Comparison of ENCODE assay signal across 12 cellular contexts in the genomic region with DNA sequence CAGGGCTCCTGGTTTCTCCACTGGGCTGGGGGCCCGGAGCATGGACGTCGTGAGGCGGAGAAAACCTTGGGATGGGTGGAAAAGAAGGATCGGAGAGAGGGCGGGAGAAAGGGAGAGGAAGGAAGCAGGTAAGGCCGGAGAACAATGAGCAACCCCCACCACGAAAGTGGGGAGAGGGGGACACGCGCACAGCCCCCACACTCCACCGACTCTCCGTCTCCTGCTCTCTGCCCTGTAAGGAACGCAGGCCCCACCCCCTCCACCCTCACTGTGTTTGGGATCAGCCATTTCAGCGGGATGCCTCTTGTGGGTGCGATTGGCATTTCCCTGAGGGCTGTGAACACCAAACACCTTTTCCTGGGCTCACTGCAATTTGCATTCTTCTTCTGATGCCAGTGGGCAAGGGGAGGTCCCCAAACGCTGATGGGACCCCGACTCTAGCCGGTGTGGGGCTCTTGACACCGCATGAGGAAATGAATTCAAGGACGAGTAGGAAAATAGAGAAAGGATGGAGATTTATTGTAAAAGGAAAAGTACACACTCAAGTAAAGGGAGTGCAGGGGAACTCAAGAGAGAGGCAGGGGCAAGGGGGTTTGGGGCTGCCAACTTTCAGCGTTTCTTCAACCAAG. TPM values are rescaled to one million over a fixed set of nuclear protein-coding genes. Genes with fewer than 3 reads are reported as not detected.
DNase-seq lines count a peak whose midpoint lies in the region; ATAC-seq and TF ChIP-seq lines count a peak whose summit lies in the region.
"Had no signal": no experiment of that assay in that cellular context is flagged by ENCODE, and none has a peak within 500 bp of the region (broad histone marks: within the 10 kb centered on the region; RNA-seq: fewer than 3 reads in every experiment).

No MANE protein-coding gene starts in this region.

- H3K56ac ChIP-seq in mesendoderm (ENCODE audit: low read length): no peak overlapping the region

- no peak overlapping the region for H4K8ac ChIP-seq in mesendoderm (ENCODE audit: low read depth, low read length)

- H2AK5ac ChIP-seq in mesendoderm (ENCODE audit: low read length): no peak overlapping the region

- TF ChIP-seq POLR2A in breast epithelium (IDR thresholded peaks at IDR 0.05): no peak

- intact Hi-C loops in breast epithelium (cut with DNase I; ENCODE audit: low total_unique reads) (no loop called here), MCF 10A (cut with micrococcal nuclease) (no loop called here), colonic mucosa (cut with DNase I) (no loop called here), upper lobe of right lung (cut with DNase I) (no loop called here)

- no peak overlapping the region for H3K4me3 Mint-ChIP-seq in MCF 10A (ENCODE audit: unreplicated experiment)

- WGBS in mesendoderm (ENCODE audit: extremely low coverage, insufficient coverage, low lambda C conversion rate): no CpG with 5 or more reads among the region's 21 CpGs

- no peaks in the 10 kb centered on the region for H3K36me3 ChIP-seq in breast epithelium
- no peaks in the 10 kb centered on the region for H3K36me3 ChIP-seq in colonic mucosa
- no peaks in the 10 kb centered on the region for H3K36me3 ChIP-seq in mesendoderm (ENCODE audit: control insufficient read depth, insufficient read depth, low read length)
- no peaks in the 10 kb centered on the region for H3K36me3 ChIP-seq in upper lobe of right lung

- no peaks in the 10 kb centered on the region for H3K4me1 Mint-ChIP-seq in MCF 10A (ENCODE audit: insufficient read depth, unreplicated experiment)

- TF ChIP-seq CTCF in breast epithelium (IDR thresholded peaks at IDR 0.05) (no peak), MCF 10A (IDR thresholded peaks at IDR 0.05; ENCODE audit: unreplicated experiment) (no peak), colonic mucosa (IDR thresholded peaks at IDR 0.05) (no peak), upper lobe of right lung (IDR thresholded peaks at IDR 0.05) (no peak)

- H2BK5ac ChIP-seq in mesendoderm (ENCODE audit: low read length): no peak overlapping the region

- H3K18ac ChIP-seq in mesendoderm (ENCODE audit: low read length): no peak overlapping the region

- H2BK120ac ChIP-seq in mesendoderm (ENCODE audit: low read depth, low read length): no peak overlapping the region

- H3K9me3 ChIP-seq in breast epithelium (no peaks in the 10 kb centered on the region), colonic mucosa (no peaks in the 10 kb centered on the region), upper lobe of right lung (no peaks in the 10 kb centered on the region)

- BruUV-seq in MCF 10A (replicated peaks; lab: Mats Ljungman, UMichigan): no TSS peak

- no peaks in the 10 kb centered on the region for H3K79me1 ChIP-seq in mesendoderm (ENCODE audit: low read length)

- ATAC-seq in upper lobe of right lung (peak; percentile 47), GM21447 (IDR thresholded peaks at IDR 0.05; ENCODE audit: unreplicated experiment) (no peak), GM21717 (IDR thresholded peaks at IDR 0.05; ENCODE audit: unreplicated experiment) (no peak)

- no peak overlapping the region for H2BK15ac ChIP-seq in mesendoderm (replicated peaks; ENCODE audit: low read depth)

- H3K36me3 Mint-ChIP-seq in MCF 10A (ENCODE audit: insufficient read depth, unreplicated experiment): no peaks in the 10 kb centered on the region

- POLR2A ChIA-PET in MCF 10A (lab: Yijun Ruan, JAX): no interaction called here

- H3K9ac ChIP-seq in colonic mucosa (ENCODE audit: low read depth in 2 of 2, low read length in 2 of 2) (no peak overlapping the region), mesendoderm (ENCODE audit: low read length) (no peak overlapping the region)

- H3K4me3 ChIP-seq in breast epithelium: peak overlapping the region in 2 of 3 donors; percentile 34 to 62
- H3K4me3 ChIP-seq in colonic mucosa: peak overlapping the region; percentile 2
- no peak overlapping the region for H3K4me3 ChIP-seq in mesendoderm (ENCODE audit: low read length)
- H3K4me3 ChIP-seq in upper lobe of right lung: no peak overlapping the region

- no peak overlapping the region for H3K23ac ChIP-seq in mesendoderm (ENCODE audit: low read length)

- H3K27ac ChIP-seq in breast epithelium (no peak overlapping the region), colonic mucosa (no peak overlapping the region), mesendoderm (ENCODE audit: low read depth, low read length) (no peak overlapping the region), upper lobe of right lung (no peak overlapping the region)

- H3K4me1 ChIP-seq in breast epithelium (peaks cover 0 to 5% of the 10 kb centered on the region in 2 donors), colonic mucosa (peaks cover 7% of the 10 kb centered on the region), mesendoderm (ENCODE audit: control insufficient read depth, low read depth, low read length) (no peaks in the 10 kb centered on the region), upper lobe of right lung (peaks cover 11% of the 10 kb centered on the region)

- DNase-seq in breast epithelium (ENCODE audit: low spot score in 2 of 2): peak in 1 of 2 donors; percentile 27
- no peak for DNase-seq in MCF 10A (ENCODE audit: unreplicated experiment)
- no peak for DNase-seq in colonic mucosa
- DNase-seq in mesendoderm: peak; percentile 4
- DNase-seq in upper lobe of right lung: no peak
- DNase-seq in RPMI8226: no peak
- DNase-seq: activated CD8-positive, alpha-beta memory T cell treated with anti-CD3 and anti-CD28 coated beads, Interleukin-2, amount 50 U/mL, for 4 hours; NCI-H1694; right cardiac atrium had no signal

- H3K4me2 ChIP-seq in mesendoderm (ENCODE audit: low read length): no peak overlapping the region

- H3K27ac Mint-ChIP-seq in MCF 10A (ENCODE audit: low read depth, unreplicated experiment): no peak overlapping the region

- CTCF ChIA-PET in MCF 10A (lab: Yijun Ruan, JAX): no interaction called here

- H4K5ac ChIP-seq in mesendoderm (ENCODE audit: low read length): no peak overlapping the region

- no peaks in the 10 kb centered on the region for H3K79me2 ChIP-seq in mesendoderm (ENCODE audit: control insufficient read depth, insufficient read depth, low read length)

- no peaks in the 10 kb centered on the region for H3K9me3 Mint-ChIP-seq in MCF 10A (ENCODE audit: unreplicated experiment)

- H3K27me3 Mint-ChIP-seq in MCF 10A (ENCODE audit: insufficient read depth, unreplicated experiment): peaks cover 72% of the 10 kb centered on the region

- no peak overlapping the region for H3K4ac ChIP-seq in mesendoderm (ENCODE audit: low read depth, low read length)

- H3K27me3 ChIP-seq in breast epithelium: peaks cover 3 to 61% of the 10 kb centered on the region in 2 donors
- H3K27me3 ChIP-seq in colonic mucosa: peaks cover 52% of the 10 kb centered on the region
- peaks cover 44% of the 10 kb centered on the region for H3K27me3 ChIP-seq in mesendoderm (ENCODE audit: insufficient read depth, low read length, poor library complexity)
- peaks cover 62% of the 10 kb centered on the region for H3K27me3 ChIP-seq in upper lobe of right lung

RNA-seq across cellular contexts. Expression of gene RAET1L, which starts 13.0 kb away (rescaled TPM):
- not detected for total RNA-seq in breast epithelium
- 1.2 TPM in 2 replicates for total RNA-seq in MCF 10A (2022)
- total RNA-seq in colonic mucosa: 1 to 10 TPM in 1 of 2 donors, under 1 TPM in 1; 0.24 to 3.2 TPM
- polyA plus RNA-seq in mesendoderm (2013, experiment 1 of 2): not detected
- not detected for polyA plus RNA-seq in mesendoderm (2013, experiment 2 of 2)
- not detected for total RNA-seq in upper lobe of right lung
- total RNA-seq: lung microvascular endothelial cell, right cardiac atrium had no signal
- polyA plus RNA-seq: right cardiac atrium had no signal

RNA-seq across cellular contexts. Expression of gene ULBP3, which starts 30.6 kb away (rescaled TPM):
- 1 to 10 TPM in 1 of 3 donors, under 1 TPM in 2; 0.64 to 2.0 (median 0.73) TPM for total RNA-seq in breast epithelium
- 4.9 and 6.3 TPM in 2 replicates for total RNA-seq in MCF 10A (2022)
- total RNA-seq in colonic mucosa: 1 to 10 TPM; 1.8 to 1.9 TPM
- polyA plus RNA-seq in mesendoderm (2013, experiment 1 of 2): 4.1 TPM
- 4.0 TPM for polyA plus RNA-seq in mesendoderm (2013, experiment 2 of 2)
- 3.8 TPM for total RNA-seq in upper lobe of right lung

Comparison
In these comparisons a context has a peak if more than half of its experiments do, and no peak if none do; other contexts are left out.
1. H3K4me3 ChIP-seq: peak in breast epithelium (2 of 3) and colonic mucosa (single experiment); none in mesendoderm (single experiment) and upper lobe of right lung (single experiment).